ENCODE assay signal across 9 cellular contexts in genomic region chr10:79116363-79116762, GRCh38. TPM values are rescaled to one million over a fixed set of nuclear protein-coding genes. Genes with fewer than 3 reads are reported as not detected.
DNase-seq lines count a peak whose midpoint lies in the region; ATAC-seq and TF ChIP-seq lines count a peak whose summit lies in the region.
"Had no signal": no experiment of that assay in that cellular context is flagged by ENCODE, and none has a peak within 500 bp of the region (broad histone marks: within the 10 kb centered on the region; RNA-seq: fewer than 3 reads in every experiment).

No MANE protein-coding gene starts in this region.

- H3K9me3 ChIP-seq in GM23248 (ENCODE audit: low read depth), result no peaks in the 10 kb centered on the region
- no peaks in the 10 kb centered on the region for H3K9me3 ChIP-seq in neutrophil

- H3K4me1 ChIP-seq in GM23248 (ENCODE audit: insufficient read depth) (peaks cover 57% of the 10 kb centered on the region), neutrophil (ENCODE audit: control insufficient read depth in 1 of 2, insufficient read depth in 1 of 2, low read depth in 1 of 2, low read length in 1 of 2) (no peaks in the 10 kb centered on the region)

- CTCF ChIA-PET in RWPE1 (lab: Yijun Ruan, JAX), result no interaction called here

- H3K27ac ChIP-seq in GM23248 (peak overlapping the region; percentile 50), RWPE1 (peak overlapping the region; percentile 95), neutrophil (peak overlapping the region; percentile 8)

- H3K36me3 ChIP-seq in GM23248 (ENCODE audit: low read depth) (peaks cover 19% of the 10 kb centered on the region; the same call in 1 of the 2 replicates), neutrophil (no peaks in the 10 kb centered on the region)

- WGBS in GM23248 (ENCODE audit: low coverage in 1 of 2, low lambda C conversion rate in 2 of 2, missing lambda C conversion rate in 2 of 2), 2 experiments, result 56 to 59% methylated on average over 4 of the region's 4 CpGs

- no peaks in the 10 kb centered on the region for H3K9me2 ChIP-seq in GM23248 (ENCODE audit: insufficient read depth)

- no peak overlapping the region for H3K4me2 ChIP-seq in GM23248 (ENCODE audit: unreplicated experiment)

- H4K20me1 ChIP-seq in GM23248 (ENCODE audit: insufficient read depth), result 0 out of 2 replicates have a peak, but pooled peaks cover under 1% of the 10 kb centered on the region

- TF ChIP-seq CTCF in RWPE1 (conservative IDR thresholded peaks at IDR 0.05; ENCODE audit: low read depth) (no peak), neutrophil (IDR thresholded peaks at IDR 0.05) (no peak)

- H3K79me2 ChIP-seq in GM23248 (ENCODE audit: insufficient read depth), result peaks cover 98% of the 10 kb centered on the region

- DNase-seq in GM23248 (no peak), RWPE1 (ENCODE audit: low spot score) (no peak), HuH-7.5 (ENCODE audit: low spot score) (no peak), NCI-H748 (lab: John Stamatoyannopoulos, UW; ENCODE audit: unreplicated experiment) (no peak), GF-D8 (lab: John Stamatoyannopoulos, UW) (no peak)
- DNase-seq in activated naive CD4-positive, alpha-beta T cell (lab: John Stamatoyannopoulos, UW), result no peak
- DNase-seq: effector CD8-positive, alpha-beta T cell had no signal

- H3K9ac ChIP-seq in GM23248, result peak overlapping the region; percentile 20; the same call in 1 of the 2 replicates

- peaks cover 55% of the 10 kb centered on the region for H3F3A ChIP-seq in GM23248 (ENCODE audit: insufficient read depth)

- H3K27me3 ChIP-seq in GM23248 (replicated peaks; ENCODE audit: insufficient read depth) (no peaks in the 10 kb centered on the region), neutrophil (no peaks in the 10 kb centered on the region)

- in situ Hi-C loops in GM23248 (cut with MboI), result no loop called here

- ATAC-seq in GM18858 (IDR thresholded peaks at IDR 0.05; ENCODE audit: unreplicated experiment), result peak; percentile 23

- H2AFZ ChIP-seq in GM23248, result no peak overlapping the region

- H3K4me3 ChIP-seq in GM23248 (no peak overlapping the region), neutrophil (ENCODE audit: low read depth in 1 of 2, low read length in 1 of 2) (no peak overlapping the region)

- POLR2A ChIA-PET in RWPE1 (lab: Yijun Ruan, JAX; ENCODE audit: low non-redundant PET), result no interaction called here

RNA-seq across cellular contexts. Expression of gene ZMIZ1, which starts 47.6 kb away (rescaled TPM):
- total RNA-seq in GM23248 (2014; rRNA removed; shearing (Covaris generic)), result 26.6 and 28.4 TPM in 2 replicates
- 20.9 and 21.9 TPM in 2 replicates for polyA plus RNA-seq in GM23248 (2016; fragmentation: Nextera tagmentation; extraction: Ambion mirVana)

Comparison
In these comparisons a context has a peak if more than half of its experiments do, and no peak if none do; other contexts are left out.
1. H3K27ac ChIP-seq: peak in every context shown above with its lines; median percentile 95 in RWPE1; 50 in GM23248; 8 in neutrophil.